In genomic region chr3:195895900-195896360, GRCh38 we compare ENCODE assay signal across 8 cellular contexts. TPM values are rescaled to one million over a fixed set of nuclear protein-coding genes. Genes with fewer than 3 reads are reported as not detected.
DNase-seq lines count a peak whose midpoint lies in the region; ATAC-seq and TF ChIP-seq lines count a peak whose summit lies in the region.

No MANE protein-coding gene starts in this region.

- DNase-seq in SKM-1 treated with dmso at 0.1 percent for 144 hours (lab: John Stamatoyannopoulos, UW; ENCODE audit: unreplicated experiment) (peak; percentile 73), SKM-1 (lab: John Stamatoyannopoulos, UW; ENCODE audit: unreplicated experiment) (no peak), foreskin keratinocyte (peak in 1 of 2 donors; percentile 26), occipital lobe (lab: John Stamatoyannopoulos, UW) (peak; percentile 45), type B pancreatic cell (ENCODE audit: extremely low spot score, unreplicated experiment) (no peak)
- peak; percentile 89 for DNase-seq in activated effector memory CD4-positive, alpha-beta T cell treated with anti-CD3 and anti-CD28 coated beads, Interleukin-2, amount 50 U/mL, for 16 hours

- H3K27ac ChIP-seq in foreskin keratinocyte = no peak overlapping the region

- ATAC-seq in HG03045 (IDR thresholded peaks at IDR 0.05; ENCODE audit: unreplicated experiment) (peak; percentile 51), foreskin keratinocyte (peak; percentile 29)

- TF ChIP-seq CTCF in foreskin keratinocyte (conservative IDR thresholded peaks at IDR 0.05) (no peak), type B pancreatic cell (conservative IDR thresholded peaks at IDR 0.05) (no peak)

- no peaks in the 10 kb centered on the region for H3K36me3 Mint-ChIP-seq in type B pancreatic cell

- H3K9me3 Mint-ChIP-seq in type B pancreatic cell = no peaks in the 10 kb centered on the region

- H3K27me3 Mint-ChIP-seq in type B pancreatic cell = peaks cover 4% of the 10 kb centered on the region

- H3K27ac Mint-ChIP-seq in type B pancreatic cell = peak overlapping the region; percentile 83

- H3K4me3 Mint-ChIP-seq in type B pancreatic cell = peak overlapping the region; percentile 83

- peaks cover 37% of the 10 kb centered on the region for H3K4me1 Mint-ChIP-seq in type B pancreatic cell (ENCODE audit: unreplicated experiment)

- peaks cover 15% of the 10 kb centered on the region for H3K4me1 ChIP-seq in foreskin keratinocyte

- no peaks in the 10 kb centered on the region for H3K27me3 ChIP-seq in foreskin keratinocyte

TF ChIP-seq in PFSK-1, 5 proteins besides CTCF, POLR2A, EP300 and RAD21:
- 0 out of 2 replicates have a peak, but pooled peaks have one; percentile 7 for TF ChIP-seq POLR2AphosphoS5 (IDR thresholded peaks at IDR 0.05; ENCODE audit: low read depth, low read length)
- TF ChIP-seq SIN3A (IDR thresholded peaks at IDR 0.05; ENCODE audit: borderline replicate concordance, insufficient read depth, low read length) = no peak

RNA-seq across cellular contexts. Expression of gene TNK2, which starts 12.4 kb away (rescaled TPM):
- 30.6 TPM for polyA plus RNA-seq in PFSK-1 (2012; ENCODE audit: insufficient read length, low read depth)
- 26.7 and 29.8 TPM in 2 replicates for total RNA-seq in foreskin keratinocyte
- 28.1 and 30.7 TPM in 2 replicates for polyA plus RNA-seq in foreskin keratinocyte
- total RNA-seq in occipital lobe = 10.1 TPM
- 21.6 and 42.5 TPM in 2 replicates for total RNA-seq in type B pancreatic cell (ENCODE audit: low replicate concordance)

Comparison
In these comparisons a context has a peak if more than half of its experiments do, and no peak if none do; other contexts are left out.
1. DNase-seq: peak in SKM-1 treated with dmso at 0.1 percent for 144 hours (single experiment), activated effector memory CD4-positive, alpha-beta T cell treated with anti-CD3 and anti-CD28 coated beads, Interleukin-2, amount 50 U/mL, for 16 hours (single experiment) and occipital lobe (single experiment); none in SKM-1 (single experiment) and type B pancreatic cell (single experiment).